ENCODE assay signal across 22 cellular contexts in genomic region chr1:25622526-25622925, GRCh38. TPM values are rescaled to one million over a fixed set of nuclear protein-coding genes. Genes with fewer than 3 reads are reported as not detected.
DNase-seq lines count a peak whose midpoint lies in the region; ATAC-seq lines count a peak whose summit lies in the region.
"Had no signal": no experiment of that assay in that cellular context is flagged by ENCODE, and none has a peak within 500 bp of the region (broad histone marks: within the 10 kb centered on the region; RNA-seq: fewer than 3 reads in every experiment).

No MANE protein-coding gene starts in this region.

- no peaks in the 10 kb centered on the region for H3K79me2 ChIP-seq in GM23248 (ENCODE audit: insufficient read depth)

- H3K4me1 ChIP-seq in GM23248 (ENCODE audit: insufficient read depth) = no peaks in the 10 kb centered on the region

- peaks cover 5% of the 10 kb centered on the region for H3K9me3 Mint-ChIP-seq in activated naive CD4-positive, alpha-beta T cell treated with anti-CD3 and anti-CD28 coated beads for 36 hours
- H3K9me3 Mint-ChIP-seq in activated naive CD8-positive, alpha-beta T cell treated with anti-CD3 and anti-CD28 coated beads, Interleukin-2, amount 50 U/mL, for 24 hours = no peaks in the 10 kb centered on the region
- peaks cover 4% of the 10 kb centered on the region for H3K9me3 Mint-ChIP-seq in stimulated activated effector memory CD8-positive, alpha-beta T cell treated with anti-CD3 and anti-CD28 coated beads, Interleukin-12 subunit alpha, Interleukin-12 subunit beta, amount 100 ng/mL, for 72 hours
- H3K9me3 Mint-ChIP-seq: effector memory CD8-positive, alpha-beta T cell; neural crest cell had no signal

- H3K4me3 ChIP-seq in GM23248 = no peak overlapping the region
- H3K4me3 ChIP-seq: Peyer's patch, prostate gland, skin epidermis had no signal

- H3F3A ChIP-seq in GM23248 (ENCODE audit: insufficient read depth) = peaks cover 8% of the 10 kb centered on the region; the same call in 1 of the 2 replicates

- H3K27me3 Mint-ChIP-seq in activated naive CD4-positive, alpha-beta T cell treated with anti-CD3 and anti-CD28 coated beads for 36 hours (ENCODE audit: low read depth) = no peaks in the 10 kb centered on the region
- H3K27me3 Mint-ChIP-seq in activated naive CD8-positive, alpha-beta T cell treated with anti-CD3 and anti-CD28 coated beads, Interleukin-2, amount 50 U/mL, for 24 hours = peaks cover 46% of the 10 kb centered on the region
- H3K27me3 Mint-ChIP-seq: effector memory CD8-positive, alpha-beta T cell had no signal

- DNase-seq in activated naive CD4-positive, alpha-beta T cell treated with anti-CD3 and anti-CD28 coated beads for 36 hours = peak; percentile 76
- no peak for DNase-seq in activated naive CD4-positive, alpha-beta T cell treated with Interleukin-2 at 50 U/mL for 16 hours
- peak; percentile 39 for DNase-seq in activated CD4-positive, alpha-beta T cell treated with anti-CD3 and anti-CD28 coated beads for 4 hours
- DNase-seq in activated naive CD8-positive, alpha-beta T cell treated with anti-CD3 and anti-CD28 coated beads, Interleukin-2, amount 50 U/mL, for 24 hours = no peak
- DNase-seq in stimulated activated effector memory CD8-positive, alpha-beta T cell treated with anti-CD3 and anti-CD28 coated beads, Interleukin-12 subunit alpha, Interleukin-12 subunit beta, amount 100 ng/mL, for 72 hours (ENCODE audit: low spot score in 2 of 2) = no peak
- DNase-seq in GM23248 = no peak
- no peak for DNase-seq in NCI-H1436 treated with DMSO at 0.1 percent for 48 hours (lab: John Stamatoyannopoulos, UW)
- DNase-seq: ACHN; activated effector memory CD4-positive, alpha-beta T cell treated with anti-CD3 and anti-CD28 coated beads, Interleukin-2, amount 50 U/mL, for 16 hours; effector memory CD8-positive, alpha-beta T cell; NCI-H1930; NCI-H226; Peyer's patch; SK-N-SH had no signal

- H3K9ac ChIP-seq in GM23248 = no peak overlapping the region
- H3K9ac ChIP-seq: SK-N-SH had no signal

- peaks cover 82% of the 10 kb centered on the region for H3K4me1 Mint-ChIP-seq in activated naive CD4-positive, alpha-beta T cell treated with anti-CD3 and anti-CD28 coated beads for 36 hours (ENCODE audit: low read depth)
- H3K4me1 Mint-ChIP-seq in activated naive CD8-positive, alpha-beta T cell treated with anti-CD3 and anti-CD28 coated beads, Interleukin-2, amount 50 U/mL, for 24 hours = peaks cover 68% of the 10 kb centered on the region
- H3K4me1 Mint-ChIP-seq in stimulated activated effector memory CD8-positive, alpha-beta T cell treated with anti-CD3 and anti-CD28 coated beads, Interleukin-12 subunit alpha, Interleukin-12 subunit beta, amount 100 ng/mL, for 72 hours = peaks cover 63% of the 10 kb centered on the region

- H2AFZ ChIP-seq in GM23248 = no peak overlapping the region

- H3K4me2 ChIP-seq in GM23248 (ENCODE audit: unreplicated experiment) = no peak overlapping the region
- H3K4me2 ChIP-seq: SK-N-SH had no signal

- in situ Hi-C loops in GM23248 (cut with MboI) = no loop called here

- no peaks in the 10 kb centered on the region for H3K36me3 Mint-ChIP-seq in activated naive CD4-positive, alpha-beta T cell treated with anti-CD3 and anti-CD28 coated beads for 36 hours (ENCODE audit: low read depth)
- no peaks in the 10 kb centered on the region for H3K36me3 Mint-ChIP-seq in activated naive CD8-positive, alpha-beta T cell treated with anti-CD3 and anti-CD28 coated beads, Interleukin-2, amount 50 U/mL, for 24 hours (ENCODE audit: low read depth)
- peaks cover 6% of the 10 kb centered on the region for H3K36me3 Mint-ChIP-seq in stimulated activated effector memory CD8-positive, alpha-beta T cell treated with anti-CD3 and anti-CD28 coated beads, Interleukin-12 subunit alpha, Interleukin-12 subunit beta, amount 100 ng/mL, for 72 hours
- H3K36me3 Mint-ChIP-seq: IgD-negative memory B cell had no signal

- no peak overlapping the region for H3K27ac ChIP-seq in GM23248
- H3K27ac ChIP-seq: Peyer's patch, prostate gland, skin epidermis had no signal

- peak; percentile 50 for ATAC-seq in activated naive CD8-positive, alpha-beta T cell treated with anti-CD3 and anti-CD28 coated beads, Interleukin-2, amount 50 U/mL, for 24 hours
- peak; percentile 49 for ATAC-seq in stimulated activated effector memory CD8-positive, alpha-beta T cell treated with anti-CD3 and anti-CD28 coated beads, Interleukin-12 subunit alpha, Interleukin-12 subunit beta, amount 100 ng/mL, for 72 hours
- ATAC-seq in GM21619 (IDR thresholded peaks at IDR 0.05; ENCODE audit: unreplicated experiment) = no peak
- ATAC-seq: effector memory CD8-positive, alpha-beta T cell; HCT116; left lobe of liver had no signal

- WGBS in GM23248 (ENCODE audit: low coverage in 1 of 2, low lambda C conversion rate in 2 of 2, missing lambda C conversion rate in 2 of 2), 2 experiments = 78% methylated on average over 6 of the region's 6 CpGs

- H3K4me3 Mint-ChIP-seq in activated naive CD4-positive, alpha-beta T cell treated with anti-CD3 and anti-CD28 coated beads for 36 hours = peak overlapping the region; percentile 58
- H3K4me3 Mint-ChIP-seq in activated naive CD8-positive, alpha-beta T cell treated with anti-CD3 and anti-CD28 coated beads, Interleukin-2, amount 50 U/mL, for 24 hours = no peak overlapping the region
- H3K4me3 Mint-ChIP-seq in stimulated activated effector memory CD8-positive, alpha-beta T cell treated with anti-CD3 and anti-CD28 coated beads, Interleukin-12 subunit alpha, Interleukin-12 subunit beta, amount 100 ng/mL, for 72 hours = no peak overlapping the region
- H3K4me3 Mint-ChIP-seq: CD14-positive monocyte; effector memory CD8-positive, alpha-beta T cell; neural crest cell had no signal

- H3K9me2 ChIP-seq in GM23248 (ENCODE audit: insufficient read depth) = no peaks in the 10 kb centered on the region
- H3K9me2 ChIP-seq: SK-N-SH had no signal

- H3K9me3 ChIP-seq in GM23248 (ENCODE audit: low read depth) = no peaks in the 10 kb centered on the region
- H3K9me3 ChIP-seq: Peyer's patch, prostate gland, SK-N-SH had no signal

- H4K20me1 ChIP-seq in GM23248 (ENCODE audit: insufficient read depth) = no peaks in the 10 kb centered on the region

- CTCF ChIA-PET in activated naive CD4-positive, alpha-beta T cell treated with anti-CD3 and anti-CD28 coated beads for 36 hours (lab: Charles Lee) = interaction anchor here (0.5 to 2.8 kb wide), 8 partner anchors 9 to 232 kb away, joined by 3 to 16 read pairs (median 4); no protein-coding TSS in a partner anchor

- H3K27me3 ChIP-seq in GM23248 (replicated peaks; ENCODE audit: insufficient read depth) = peaks cover 19% of the 10 kb centered on the region
- H3K27me3 ChIP-seq: Peyer's patch had no signal

- peak overlapping the region; percentile 0 for H3K27ac Mint-ChIP-seq in activated naive CD4-positive, alpha-beta T cell treated with anti-CD3 and anti-CD28 coated beads for 36 hours
- no peak overlapping the region for H3K27ac Mint-ChIP-seq in activated naive CD8-positive, alpha-beta T cell treated with anti-CD3 and anti-CD28 coated beads, Interleukin-2, amount 50 U/mL, for 24 hours
- H3K27ac Mint-ChIP-seq in stimulated activated effector memory CD8-positive, alpha-beta T cell treated with anti-CD3 and anti-CD28 coated beads, Interleukin-12 subunit alpha, Interleukin-12 subunit beta, amount 100 ng/mL, for 72 hours = no peak overlapping the region

- intact Hi-C loops in activated naive CD4-positive, alpha-beta T cell treated with anti-CD3 and anti-CD28 coated beads for 36 hours (cut with micrococcal nuclease) = no loop called here

- H3K36me3 ChIP-seq in GM23248 (ENCODE audit: low read depth) = no peaks in the 10 kb centered on the region
- H3K36me3 ChIP-seq: Peyer's patch, prostate gland had no signal

RNA-seq across cellular contexts. Expression of gene MAN1C1, which starts 5.9 kb away (rescaled TPM):
- total RNA-seq in activated naive CD4-positive, alpha-beta T cell treated with anti-CD3 and anti-CD28 coated beads for 36 hours = 1 to 10 TPM; 4.9 to 6.3 TPM
- total RNA-seq in GM23248 (2014; rRNA removed; shearing (Covaris generic)) = 0.51 and 1.1 TPM in 2 replicates
- 0.29 and 0.43 TPM in 2 replicates for polyA plus RNA-seq in GM23248 (2016; fragmentation: Nextera tagmentation; extraction: Ambion mirVana)

Comparison
In these comparisons a context has a peak if more than half of its experiments do, and no peak if none do; other contexts are left out.
1. DNase-seq: peak in activated naive CD4-positive, alpha-beta T cell treated with anti-CD3 and anti-CD28 coated beads for 36 hours (single experiment) and activated CD4-positive, alpha-beta T cell treated with anti-CD3 and anti-CD28 coated beads for 4 hours (2 of 2); none in activated naive CD4-positive, alpha-beta T cell treated with Interleukin-2 at 50 U/mL for 16 hours (single experiment), activated naive CD8-positive, alpha-beta T cell treated with anti-CD3 and anti-CD28 coated beads, Interleukin-2, amount 50 U/mL, for 24 hours (single experiment), stimulated activated effector memory CD8-positive, alpha-beta T cell treated with anti-CD3 and anti-CD28 coated beads, Interleukin-12 subunit alpha, Interleukin-12 subunit beta, amount 100 ng/mL, for 72 hours (0 of 2), GM23248 (single experiment) and NCI-H1436 treated with DMSO at 0.1 percent for 48 hours (single experiment).